Comparison of ENCODE assay signal across 2 cellular contexts in the genomic region with DNA sequence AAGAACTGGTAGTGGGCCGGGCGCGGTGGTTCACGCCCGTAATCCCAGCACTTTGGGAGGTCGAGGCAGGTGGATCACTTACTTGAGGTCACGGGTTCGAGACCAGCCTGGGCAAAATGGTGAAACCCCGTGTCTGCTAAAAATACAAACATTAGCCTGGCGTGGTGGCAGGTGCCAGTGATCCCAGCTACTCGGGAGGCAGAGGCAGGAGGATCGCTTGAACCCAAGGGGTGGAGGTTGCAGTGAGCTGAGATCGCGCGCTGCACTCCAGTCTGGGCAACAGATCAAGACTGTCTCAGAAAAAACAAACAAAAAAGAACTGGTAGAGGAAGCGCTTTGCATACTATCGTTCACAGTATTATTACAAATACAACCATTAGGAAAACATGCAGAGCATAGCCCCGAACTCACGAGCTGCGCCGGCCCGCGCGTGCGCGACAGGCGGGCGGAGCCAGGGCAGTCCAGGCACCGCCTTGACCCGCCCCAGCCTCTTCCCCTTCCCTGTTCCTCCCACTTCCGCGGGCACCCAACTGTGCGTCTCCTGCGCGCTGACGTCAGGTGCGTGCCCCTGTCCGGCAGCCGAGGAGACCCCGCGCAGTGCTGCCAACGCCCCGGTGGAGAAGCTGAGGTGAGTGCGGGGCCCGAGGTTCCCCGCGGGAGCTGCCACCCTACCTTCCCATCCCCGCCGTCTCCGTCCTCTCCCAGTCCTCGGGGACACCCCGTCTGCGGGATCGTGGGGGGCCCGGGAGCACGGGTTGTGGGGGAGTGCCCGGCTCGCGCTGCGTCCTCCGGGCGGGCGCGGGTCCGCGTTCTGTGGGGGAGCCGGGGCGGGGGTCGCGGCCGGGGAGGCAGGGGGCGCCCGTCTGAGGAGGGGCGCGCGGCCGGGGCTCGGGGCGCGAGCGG.
TF ChIP-seq lines count a peak whose summit lies in the region.

A gene (plus strand): TSS at position 595 of the 903 bp plus-strand sequence. CDS start 25,770 bp downstream, outside the sequence.

TF ChIP-seq in IMR-90, 13 proteins besides CTCF, POLR2A, EP300 and RAD21:
- TF ChIP-seq BHLHE40 (IDR thresholded peaks at IDR 0.05; ENCODE audit: low read depth, low read length): 0 out of 2 replicates have a peak, but pooled peaks have one; percentile 2
- TF ChIP-seq SMC3 (IDR thresholded peaks at IDR 0.05; ENCODE audit: low read depth, low read length): no peak
- peak; percentile 71; the same call in 1 of the 2 replicates for TF ChIP-seq MAZ (IDR thresholded peaks at IDR 0.05; ENCODE audit: borderline replicate concordance, low read depth, low read length)
- no peak for TF ChIP-seq RFX5 (IDR thresholded peaks at IDR 0.05; ENCODE audit: low read depth, low read length)
- TF ChIP-seq MXI1 (IDR thresholded peaks at IDR 0.05; ENCODE audit: borderline replicate concordance, low read depth, low read length): peak; percentile 52; the same call in 1 of the 2 replicates
- TF ChIP-seq, protein P1, sequence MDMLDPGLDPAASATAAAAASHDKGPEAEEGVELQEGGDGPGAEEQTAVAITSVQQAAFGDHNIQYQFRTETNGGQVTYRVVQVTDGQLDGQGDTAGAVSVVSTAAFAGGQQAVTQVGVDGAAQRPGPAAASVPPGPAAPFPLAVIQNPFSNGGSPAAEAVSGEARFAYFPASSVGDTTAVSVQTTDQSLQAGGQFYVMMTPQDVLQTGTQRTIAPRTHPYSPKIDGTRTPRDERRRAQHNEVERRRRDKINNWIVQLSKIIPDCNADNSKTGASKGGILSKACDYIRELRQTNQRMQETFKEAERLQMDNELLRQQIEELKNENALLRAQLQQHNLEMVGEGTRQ (IDR thresholded peaks at IDR 0.05; ENCODE audit: low read depth, low read length): peak; percentile 34
- TF ChIP-seq FOS (IDR thresholded peaks at IDR 0.05; ENCODE audit: low read depth, low read length): no peak
TF ChIP-seq in IMR-90: peak in this region for 4.

TF ChIP-seq in endothelial cell of umbilical vein, 7 proteins besides CTCF, POLR2A, EP300 and RAD21:
- TF ChIP-seq JUN (IDR thresholded peaks at IDR 0.05; ENCODE audit: borderline replicate concordance, insufficient read depth, insufficient read length, low read depth) (no peak), POLR2AphosphoS5 (IDR thresholded peaks at IDR 0.05; ENCODE audit: insufficient read depth, low read depth, low read length) (peak; percentile 98), EZH2 (IDR thresholded peaks at IDR 0.05; ENCODE audit: borderline replicate concordance, low read depth, low read length, severe bottlenecking) (no peak)
